12 cellular contexts compared by ENCODE assay signal in genomic region chr1:207633699-207634289, GRCh38. TPM values are rescaled to one million over a fixed set of nuclear protein-coding genes. Genes with fewer than 3 reads are reported as not detected.
"Had no signal": no experiment of that assay in that cellular context is flagged by ENCODE, and none has a peak within 500 bp of the region (broad histone marks: within the 10 kb centered on the region; RNA-seq: fewer than 3 reads in every experiment).

No MANE protein-coding gene starts in this region.

RNA-seq across cellular contexts. Expression of gene CR1L, which starts 11.1 kb away (rescaled TPM):
- total RNA-seq: activated CD4-positive, alpha-beta memory T cell treated with anti-CD3 and anti-CD28 coated beads, Interleukin-2, amount 10 ng/mL, durations not matched to agents 7 days and 5 days; activated CD4-positive, alpha-beta T cell treated with anti-CD3 and anti-CD28 coated beads, Interleukin-2, amount 10 ng/mL, durations not matched to agents 7 days and 5 days; ascending aorta; breast epithelium; cardiac muscle cell; colonic mucosa; dermis microvascular lymphatic vessel endothelial cell; esophagus muscularis mucosa; foreskin keratinocyte; gastrocnemius medialis; T-helper 1 cell treated with Interleukin-12 subunit alpha and Interleukin-12 subunit beta and Interleukin-4 antibody, amounts not matched to agents 30 ng/mL and 1 ng/mL, for 36 hours had no signal
- polyA plus RNA-seq: cardiac muscle cell, foreskin keratinocyte, heart left ventricle had no signal
